In genomic region chrX:101677028-101677427, GRCh38 we compare ENCODE assay signal across 18 cellular contexts. TPM values are rescaled to one million over a fixed set of nuclear protein-coding genes. Genes with fewer than 3 reads are reported as not detected.
DNase-seq lines count a peak whose midpoint lies in the region; ATAC-seq, FAIRE-seq and TF ChIP-seq lines count a peak whose summit lies in the region.
"Had no signal": no experiment of that assay in that cellular context is flagged by ENCODE, and none has a peak within 500 bp of the region (broad histone marks: within the 10 kb centered on the region; RNA-seq: fewer than 3 reads in every experiment).

No MANE protein-coding gene starts in this region.

- DNase-seq in GM12892 (ENCODE audit: insufficient read length), result no peak
- DNase-seq in SKM-1 (lab: John Stamatoyannopoulos, UW; ENCODE audit: unreplicated experiment), result no peak
- DNase-seq in left ventricle myocardium superior, result no peak
- no peak for DNase-seq in ACHN
- no peak for DNase-seq in vagina (ENCODE audit: extremely low spot score in 2 of 2)
- DNase-seq: DMS53, KG1, kidney glomerular epithelial cell, NCI-H1105, NCI-H2171 treated with DMSO at 0.1 percent for 48 hours had no signal

- ATAC-seq in GM19395 (IDR thresholded peaks at IDR 0.05; ENCODE audit: unreplicated experiment) (peak; percentile 89), HG02588 (IDR thresholded peaks at IDR 0.05; ENCODE audit: unreplicated experiment) (peak; percentile 75), HG03442 (IDR thresholded peaks at IDR 0.05; ENCODE audit: unreplicated experiment) (peak; percentile 64), left ventricle myocardium superior (no peak)
- ATAC-seq: activated T-helper 17 cell treated with anti-CD3 and anti-CD28 coated beads, Interleukin-2, amount 50 U/mL, for 72 hours had no signal

- no peaks in the 10 kb centered on the region for H3K36me3 ChIP-seq in vagina

- peak; percentile 14 for FAIRE-seq in GM12892 (lab: Jason Lieb, UNC)
- FAIRE-seq: urothelium cell line had no signal

- no peak for TF ChIP-seq POLR2A in GM12892 (IDR thresholded peaks at IDR 0.05; ENCODE audit: low read depth, low read length)
- no peak for TF ChIP-seq POLR2A in vagina (IDR thresholded peaks at IDR 0.05)

- no peak for TF ChIP-seq CTCF in vagina (IDR thresholded peaks at IDR 0.05)

- H3K27me3 ChIP-seq in vagina, result no peaks in the 10 kb centered on the region
- H3K27me3 ChIP-seq: hepatocyte had no signal

- H3K27ac ChIP-seq in vagina, result no peak overlapping the region
- H3K27ac ChIP-seq: C4-2B, hepatocyte, VCaP had no signal

- intact Hi-C loops in left ventricle myocardium superior (cut with micrococcal nuclease) (no loop called here), vagina (cut with DNase I) (no loop called here)

- no peaks in the 10 kb centered on the region for H3K4me1 ChIP-seq in vagina

- H3K4me3 ChIP-seq in vagina, result no peak overlapping the region
- H3K4me3 ChIP-seq: hepatocyte had no signal

- in situ Hi-C loops in ACHN (cut with HindIII; ENCODE audit: low pct_ligation_motif_present, low pct_unique_long_range_greater_than_20kb, low sequenced_read_pairs), result no loop called here

- no peaks in the 10 kb centered on the region for H3K9me3 ChIP-seq in vagina

RNA-seq across cellular contexts. Expression of gene ARMCX2, which starts 17.4 kb away (rescaled TPM):
- polyA plus RNA-seq in GM12892 (2012; ENCODE audit: missing spikeins), result 11.1 TPM
- total RNA-seq in left ventricle myocardium superior (27.7 TPM), vagina (30.2 TPM)

RNA-seq across cellular contexts. Expression of gene ARMCX3, which starts 54.1 kb away (rescaled TPM):
- 29.9 TPM for polyA plus RNA-seq in GM12892 (2012; ENCODE audit: missing spikeins)
- total RNA-seq in left ventricle myocardium superior (54.5 TPM), vagina (25.0 TPM)

RNA-seq across cellular contexts. Expression of gene ARMCX6, which starts 59.2 kb away (rescaled TPM):
- 44.4 TPM for polyA plus RNA-seq in GM12892 (2012; ENCODE audit: missing spikeins)
- total RNA-seq in left ventricle myocardium superior, result 19.1 TPM
- total RNA-seq in vagina, result 12.3 TPM
